In genomic region chr15:42593143-42593542, GRCh38 we compare ENCODE assay signal across 16 cellular contexts. TPM values are rescaled to one million over a fixed set of nuclear protein-coding genes. Genes with fewer than 3 reads are reported as not detected.
DNase-seq lines count a peak whose midpoint lies in the region; ATAC-seq and TF ChIP-seq lines count a peak whose summit lies in the region.
"Had no signal": no experiment of that assay in that cellular context is flagged by ENCODE, and none has a peak within 500 bp of the region (broad histone marks: within the 10 kb centered on the region; RNA-seq: fewer than 3 reads in every experiment).

No MANE protein-coding gene starts in this region.

- H3K36me3 Mint-ChIP-seq in stimulated activated memory B cell treated with anti-CD40 and anti-IgM and Interleukin-4, amounts not matched to agents 10 μg/mL and 1 μg/mL and 100 μg/mL, for 72 hours, result peaks cover 10% of the 10 kb centered on the region

- H3K27me3 ChIP-seq in ascending aorta, result no peaks in the 10 kb centered on the region
- H3K27me3 ChIP-seq in psoas muscle (ENCODE audit: insufficient read depth in 3 of 3, low read length in 2 of 3), result no peaks in the 10 kb centered on the region
- H3K27me3 ChIP-seq: body of pancreas had no signal

- no peak overlapping the region for H3K4me3 Mint-ChIP-seq in stimulated activated memory B cell treated with anti-CD40 and anti-IgM and Interleukin-4, amounts not matched to agents 10 μg/mL and 1 μg/mL and 100 μg/mL, for 72 hours
- H3K4me3 Mint-ChIP-seq: activated B cell treated with CpG ODN at 0.5 μM for 24 hours; activated naive CD4-positive, alpha-beta T cell treated with anti-CD3 and anti-CD28 coated beads for 36 hours; memory B cell; T-helper 1 cell treated with Interleukin-12 subunit alpha and Interleukin-12 subunit beta and Interleukin-4 antibody, amounts not matched to agents 30 μg/mL and 1 μg/mL, for 36 hours had no signal

- DNase-seq in ascending aorta (ENCODE audit: low spot score in 2 of 2) (peak in 1 of 2 donors; percentile 72), Right ventricle myocardium superior (peak; percentile 57), psoas muscle (peak; percentile 43 to 61), nucleus accumbens (lab: John Stamatoyannopoulos, UW) (no peak)
- DNase-seq: activated B cell treated with CpG ODN at 0.5 μM for 24 hours; activated naive CD4-positive, alpha-beta T cell treated with anti-CD3 and anti-CD28 coated beads for 36 hours; foreskin melanocyte; NCI-H1105; NCI-H2227 treated with DMSO at 0.1 percent for 48 hours had no signal

- H3K36me3 ChIP-seq in ascending aorta, result no peaks in the 10 kb centered on the region
- H3K36me3 ChIP-seq in psoas muscle (ENCODE audit: insufficient read depth in 1 of 2, low read depth in 1 of 2), result no peaks in the 10 kb centered on the region
- H3K36me3 ChIP-seq in urinary bladder (ENCODE audit: insufficient read depth), result no peaks in the 10 kb centered on the region

- no peaks in the 10 kb centered on the region for H3K4me1 Mint-ChIP-seq in stimulated activated memory B cell treated with anti-CD40 and anti-IgM and Interleukin-4, amounts not matched to agents 10 μg/mL and 1 μg/mL and 100 μg/mL, for 72 hours
- H3K4me1 Mint-ChIP-seq: activated B cell treated with CpG ODN at 0.5 μM for 24 hours, memory B cell had no signal

- H3K9me3 ChIP-seq in ascending aorta (no peaks in the 10 kb centered on the region), psoas muscle (no peaks in the 10 kb centered on the region)
- H3K9me3 ChIP-seq: body of pancreas had no signal

- H3K27ac ChIP-seq in ascending aorta (peak overlapping the region; percentile 73 to 74), psoas muscle (peak overlapping the region; percentile 46), urinary bladder (ENCODE audit: low read depth) (peak overlapping the region; percentile 56)
- H3K27ac ChIP-seq: body of pancreas had no signal

- ATAC-seq in Right ventricle myocardium superior (ENCODE audit: poor library complexity) (peak; percentile 84), psoas muscle (peak in 3 of 4 donors; percentile 48 to 79 (median 62)), HG02759 (IDR thresholded peaks at IDR 0.05; ENCODE audit: unreplicated experiment) (no peak)
- ATAC-seq in stimulated activated memory B cell treated with anti-CD40 and anti-IgM and Interleukin-4, amounts not matched to agents 10 μg/mL and 1 μg/mL and 100 μg/mL, for 72 hours, result no peak
- ATAC-seq: body of pancreas, K562 had no signal

- TF ChIP-seq CTCF in ascending aorta (IDR thresholded peaks at IDR 0.05) (no peak), psoas muscle (IDR thresholded peaks at IDR 0.05) (no peak)

- H3K4me3 ChIP-seq in ascending aorta (peak overlapping the region in 1 of 2 donors; percentile 37), psoas muscle (no peak overlapping the region), urinary bladder (ENCODE audit: low read depth, low read length) (no peak overlapping the region)
- H3K4me3 ChIP-seq: body of pancreas, K562 had no signal

- no peak overlapping the region for H3K27ac Mint-ChIP-seq in stimulated activated memory B cell treated with anti-CD40 and anti-IgM and Interleukin-4, amounts not matched to agents 10 μg/mL and 1 μg/mL and 100 μg/mL, for 72 hours
- H3K27ac Mint-ChIP-seq: activated B cell treated with CpG ODN at 0.5 μM for 24 hours; activated naive CD4-positive, alpha-beta T cell treated with anti-CD3 and anti-CD28 coated beads for 36 hours; memory B cell; T-helper 1 cell treated with Interleukin-12 subunit alpha and Interleukin-12 subunit beta and Interleukin-4 antibody, amounts not matched to agents 30 μg/mL and 1 μg/mL, for 36 hours had no signal

- H3K9me3 Mint-ChIP-seq in stimulated activated memory B cell treated with anti-CD40 and anti-IgM and Interleukin-4, amounts not matched to agents 10 μg/mL and 1 μg/mL and 100 μg/mL, for 72 hours, result no peaks in the 10 kb centered on the region
- H3K9me3 Mint-ChIP-seq: activated B cell treated with CpG ODN at 0.5 μM for 24 hours; activated naive CD4-positive, alpha-beta T cell treated with anti-CD3 and anti-CD28 coated beads for 36 hours; memory B cell; T-helper 1 cell treated with Interleukin-12 subunit alpha and Interleukin-12 subunit beta and Interleukin-4 antibody, amounts not matched to agents 30 μg/mL and 1 μg/mL, for 36 hours had no signal

- no peaks in the 10 kb centered on the region for H3K27me3 Mint-ChIP-seq in stimulated activated memory B cell treated with anti-CD40 and anti-IgM and Interleukin-4, amounts not matched to agents 10 μg/mL and 1 μg/mL and 100 μg/mL, for 72 hours
- H3K27me3 Mint-ChIP-seq: activated B cell treated with CpG ODN at 0.5 μM for 24 hours, memory B cell had no signal

- intact Hi-C loops in ascending aorta (cut with DNase I), result no loop called here
- intact Hi-C loops in Right ventricle myocardium superior (cut with DNase I), result no loop called here
- intact Hi-C loops in psoas muscle (cut with DNase I), result no loop called here

- H3K4me1 ChIP-seq in ascending aorta, result peaks cover 0 to 17% of the 10 kb centered on the region in 2 donors
- H3K4me1 ChIP-seq in psoas muscle, result peaks cover 16% of the 10 kb centered on the region
- H3K4me1 ChIP-seq in urinary bladder (ENCODE audit: insufficient read depth), result no peaks in the 10 kb centered on the region
- H3K4me1 ChIP-seq: body of pancreas had no signal

- 27 to 45% (median 32%) methylated on average over 4 of the region's 4 CpGs for WGBS in psoas muscle, 3 donors
- 34% methylated on average over 4 of the region's 4 CpGs for WGBS in urinary bladder

RNA-seq across cellular contexts. Expression of gene STARD9, which starts 17.7 kb away (rescaled TPM):
- 62.7 TPM for total RNA-seq in ascending aorta
- total RNA-seq in Right ventricle myocardium superior, result 5.4 TPM
- total RNA-seq in psoas muscle, result 1 to 10 TPM; 1.6 to 4.1 (median 2.0) TPM
- 1 to 10 TPM in 2 of 3 donors, under 1 TPM in 1; 0.65 to 1.7 (median 1.3) TPM for polyA plus RNA-seq in psoas muscle
- total RNA-seq in urinary bladder, result 46.3 TPM
- polyA plus RNA-seq in urinary bladder, result 11.1 TPM

RNA-seq across cellular contexts. Expression of gene HAUS2, which starts 44.5 kb away (rescaled TPM):
- total RNA-seq in ascending aorta, result 92.6 TPM
- 9.1 TPM for total RNA-seq in Right ventricle myocardium superior
- total RNA-seq in psoas muscle, result 10 to 100 TPM in 3 of 4 donors, 1 to 10 TPM in 1; 9.8 to 16.3 (median 12.3) TPM
- polyA plus RNA-seq in psoas muscle, result 10 to 100 TPM in 1 of 3 donors, 1 to 10 TPM in 2; 9.1 to 17.3 (median 9.2) TPM
- total RNA-seq in urinary bladder, result 33.5 TPM
- 12.5 TPM for polyA plus RNA-seq in urinary bladder

RNA-seq across cellular contexts. Expression of gene LRRC57, which starts 44.5 kb away (rescaled TPM):
- total RNA-seq in ascending aorta (1.6 TPM), Right ventricle myocardium superior (11.9 TPM), psoas muscle (10 to 100 TPM in 3 of 4 donors, 1 to 10 TPM in 1; 6.8 to 16.3 (median 10.8) TPM), urinary bladder (20.7 TPM)
- polyA plus RNA-seq in psoas muscle (1 to 10 TPM; 3.7 to 8.3 (median 5.0) TPM), urinary bladder (10.2 TPM)

Comparison
In these comparisons a context has a peak if more than half of its experiments do, and no peak if none do; other contexts are left out.
1. DNase-seq: peak in Right ventricle myocardium superior (single experiment) and psoas muscle (2 of 2); none in nucleus accumbens (0 of 56).
2. ATAC-seq: peak in Right ventricle myocardium superior (single experiment) and psoas muscle (3 of 4); none in stimulated activated memory B cell treated with anti-CD40 and anti-IgM and Interleukin-4, amounts not matched to agents 10 μg/mL and 1 μg/mL and 100 μg/mL, for 72 hours (single experiment) and HG02759 (single experiment).
3. Peak in every context shown above with its lines, with median percentiles within 50 percentile points of each other: H3K27ac ChIP-seq.